Comparison of ENCODE assay signal across 15 cellular contexts in the genomic region with DNA sequence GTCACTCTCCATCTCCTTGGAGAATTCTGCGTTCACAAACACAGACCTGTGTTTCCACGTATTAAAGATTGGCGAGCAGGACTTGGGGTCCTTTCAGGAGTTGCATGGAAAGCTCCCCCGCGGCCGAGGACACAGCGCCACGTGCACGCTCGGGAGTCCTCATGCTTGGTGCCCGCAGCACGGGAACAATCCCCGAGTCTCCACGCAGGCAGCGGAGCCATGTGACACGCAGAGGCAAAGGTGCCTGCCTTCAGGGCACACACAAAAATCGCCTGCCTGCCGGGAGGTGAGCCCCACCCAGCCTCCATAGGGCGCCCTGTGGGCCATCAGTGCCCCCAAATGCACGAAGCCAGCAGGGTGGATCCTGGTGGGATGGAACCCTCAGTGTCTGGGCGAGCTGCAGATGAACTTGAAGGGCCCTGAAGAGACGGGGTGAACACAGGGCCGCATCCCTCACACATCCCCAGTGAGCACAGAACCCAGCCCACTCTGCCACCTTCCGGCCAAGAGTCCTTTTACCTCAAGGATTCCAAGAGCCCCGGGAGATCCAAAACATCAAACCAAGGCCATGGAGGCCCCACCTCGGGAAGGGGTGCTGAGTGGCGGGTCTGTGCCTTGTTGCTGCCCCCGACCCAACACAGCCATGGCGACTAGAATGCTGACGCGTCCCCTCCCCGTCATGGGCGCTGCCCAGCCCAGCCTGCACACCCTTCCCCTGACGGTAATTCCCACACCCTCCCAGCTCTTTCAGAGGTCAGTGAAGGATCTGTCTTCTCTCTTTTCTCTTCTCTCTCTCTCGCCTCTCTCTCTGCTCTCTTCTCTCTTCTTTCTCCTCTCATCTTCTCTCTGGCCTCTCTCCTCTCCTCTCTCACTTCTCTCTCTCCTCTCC. TPM values are rescaled to one million over a fixed set of nuclear protein-coding genes. Genes with fewer than 3 reads are reported as not detected.
A peak's percentile ranks its signal among the peaks of the same experiment; 100 is the strongest.
DNase-seq lines count a peak whose midpoint lies in the region; ATAC-seq and TF ChIP-seq lines count a peak whose summit lies in the region.
"Had no signal": no experiment of that assay in that cellular context is flagged by ENCODE, and none has a peak within 500 bp of the region (broad histone marks: within the 10 kb centered on the region; RNA-seq: fewer than 3 reads in every experiment).

No MANE protein-coding gene starts in this region.

- H3K9me3 Mint-ChIP-seq in Calu3 (ENCODE audit: low read depth, unreplicated experiment) (no peaks in the 10 kb centered on the region), H9 (no peaks in the 10 kb centered on the region; a peak in 1 of 5 replicates), WTC11 (no peaks in the 10 kb centered on the region)
- H3K9me3 Mint-ChIP-seq: activated T-helper 17 cell treated with anti-CD3 and anti-CD28 coated beads, Interleukin-2, amount 50 U/mL, for 72 hours; HFFc6; mesothelial cell of epicardium had no signal

- no peak overlapping the region for H2AK5ac ChIP-seq in H9 (ENCODE audit: insufficient read length, low read length)

- H3K36me3 Mint-ChIP-seq in Calu3 (ENCODE audit: insufficient read depth, unreplicated experiment) (no peaks in the 10 kb centered on the region), H9 (ENCODE audit: insufficient read depth in 1 of 3, low read depth in 3 of 3) (no peaks in the 10 kb centered on the region), WTC11 (no peaks in the 10 kb centered on the region)
- H3K36me3 Mint-ChIP-seq: mesothelial cell of epicardium had no signal

- H3K14ac ChIP-seq in H9 (ENCODE audit: insufficient read depth, low read length), result no peak overlapping the region

- H3K4me2 ChIP-seq in H9 (ENCODE audit: insufficient read depth, insufficient read length, low read length), result no peak overlapping the region

- ATAC-seq in WTC11 (no peak), omental fat pad (ENCODE audit: low FRiP score) (no peak)
- ATAC-seq: activated T-helper 17 cell treated with anti-CD3 and anti-CD28 coated beads, Interleukin-2, amount 50 U/mL, for 72 hours had no signal

- H3K27me3 Mint-ChIP-seq in Calu3 (ENCODE audit: unreplicated experiment) (peaks cover 84% of the 10 kb centered on the region), H9 (ENCODE audit: low read depth) (peaks cover 22% of the 10 kb centered on the region), WTC11 (ENCODE audit: low read depth) (no peaks in the 10 kb centered on the region; the same call in 1 of the 2 replicates)

- no peak overlapping the region for H2BK15ac ChIP-seq in H9 (ENCODE audit: low read depth, low read length)

- H4K20me1 ChIP-seq in H9 (ENCODE audit: control insufficient read depth, insufficient read depth, insufficient read length), result no peaks in the 10 kb centered on the region

- H3K56ac ChIP-seq in H9 (ENCODE audit: insufficient read length, low read depth, low read length), result no peak overlapping the region

- H4K5ac ChIP-seq in H9 (ENCODE audit: insufficient read length, low read depth, low read length), result no peak overlapping the region

- H3K36me3 ChIP-seq in testis (ENCODE audit: low read depth, missing control alignments), result no peaks in the 10 kb centered on the region
- H3K36me3 ChIP-seq: prostate gland had no signal

- H2BK20ac ChIP-seq in H9 (ENCODE audit: low read depth, low read length, poor library complexity, severe bottlenecking), result no peak overlapping the region

- H3K4ac ChIP-seq in H9 (ENCODE audit: low read depth, low read length), result no peak overlapping the region

- H4K8ac ChIP-seq in H9 (replicated peaks; ENCODE audit: insufficient read length, low read depth, low read length), result no peak overlapping the region

- H2BK120ac ChIP-seq in H9 (ENCODE audit: low read depth, low read length, poor library complexity, severe bottlenecking), result no peak overlapping the region

- CTCF ChIA-PET in Calu3 (lab: Charles Lee) (interaction anchor here (1.6 kb wide), 1 partner anchor 12 kb away, joined by 3 read pairs; no protein-coding TSS in a partner anchor), WTC11 (lab: Charles Lee) (interaction anchor here (1.0 to 2.1 kb wide), 2 partner anchors 25 to 48 kb away, joined by 3 to 4 read pairs; no protein-coding TSS in a partner anchor)

- TF ChIP-seq CTCF in Calu3 (IDR thresholded peaks at IDR 0.05; ENCODE audit: unreplicated experiment) (no peak), H9 (conservative IDR thresholded peaks at IDR 0.05) (peak; percentile 17; the same call in 1 of the 3 replicates), WTC11 (IDR thresholded peaks at IDR 0.05) (no peak), omental fat pad (IDR thresholded peaks at IDR 0.05) (no peak), testis (IDR thresholded peaks at IDR 0.05) (no peak)

- H2AFZ ChIP-seq in H9 (ENCODE audit: low read length), result no peak overlapping the region

- H2BK5ac ChIP-seq in H9 (ENCODE audit: insufficient read length, low read length), result no peak overlapping the region

- no TSS peak for BruUV-seq in Calu3 (replicated peaks; lab: Mats Ljungman, UMichigan)

- no peak for TF ChIP-seq POLR2A in testis (IDR thresholded peaks at IDR 0.05)

- H3K27ac ChIP-seq in H9 (ENCODE audit: insufficient read length, low read depth, low read length) (no peak overlapping the region), testis (no peak overlapping the region)
- H3K27ac ChIP-seq: epithelial cell of prostate, prostate gland had no signal

- H3K27me3 ChIP-seq in H9 (ENCODE audit: insufficient read depth, low read length) (no peaks in the 10 kb centered on the region), testis (no peaks in the 10 kb centered on the region)

- no peak overlapping the region for H4K91ac ChIP-seq in H9 (ENCODE audit: insufficient read length, low read depth, low read length)

- no peak overlapping the region for H3K9ac ChIP-seq in H9 (ENCODE audit: extremely low read depth, insufficient read length, low read length)

- no peak overlapping the region for H3K4me3 Mint-ChIP-seq in Calu3 (ENCODE audit: low read depth, unreplicated experiment)
- no peak overlapping the region for H3K4me3 Mint-ChIP-seq in H9
- H3K4me3 Mint-ChIP-seq in WTC11, result no peak overlapping the region
- H3K4me3 Mint-ChIP-seq: activated T-helper 17 cell treated with anti-CD3 and anti-CD28 coated beads, Interleukin-2, amount 50 U/mL, for 72 hours; HFFc6; mesothelial cell of epicardium had no signal

- H3K23ac ChIP-seq in H9 (ENCODE audit: insufficient read length, low read depth, low read length), result no peak overlapping the region

- H3K4me1 ChIP-seq in H9 (ENCODE audit: insufficient read depth, low read length) (peaks cover 4% of the 10 kb centered on the region; the same call in 1 of the 2 replicates), testis (no peaks in the 10 kb centered on the region)
- H3K4me1 ChIP-seq: prostate gland had no signal

- no peak overlapping the region for H3K4me3 ChIP-seq in testis
- H3K4me3 ChIP-seq: prostate gland had no signal

- H3K18ac ChIP-seq in H9 (ENCODE audit: insufficient read length, low read depth, low read length), result no peak overlapping the region

- no peak overlapping the region for H3K27ac Mint-ChIP-seq in Calu3 (ENCODE audit: unreplicated experiment)
- H3K27ac Mint-ChIP-seq in H9, result peak overlapping the region in 1 of 3 experiments; percentile 87; a peak in 3 of 7 replicates
- no peak overlapping the region for H3K27ac Mint-ChIP-seq in WTC11
- H3K27ac Mint-ChIP-seq: activated T-helper 17 cell treated with anti-CD3 and anti-CD28 coated beads, Interleukin-2, amount 50 U/mL, for 72 hours; HFFc6; mesothelial cell of epicardium had no signal

- H3K4me1 Mint-ChIP-seq in Calu3 (ENCODE audit: low read depth, unreplicated experiment) (no peaks in the 10 kb centered on the region), H9 (peaks cover 19 to 21% of the 10 kb centered on the region in 2 experiments), WTC11 (peaks cover 21% of the 10 kb centered on the region)
- H3K4me1 Mint-ChIP-seq: activated T-helper 17 cell treated with anti-CD3 and anti-CD28 coated beads, Interleukin-2, amount 50 U/mL, for 72 hours had no signal

- DNase-seq in Calu3 (peak; percentile 33), H9 (no peak), WTC11 (ENCODE audit: low spot score) (peak; percentile 14), omental fat pad (ENCODE audit: low spot score) (peak; percentile 6), NCI-H226 (no peak), 8988T (no peak), testis (no peak)
- DNase-seq: HFFc6, hypothalamus, NCI-H2227 treated with DMSO at 0.1 percent for 48 hours, substantia nigra had no signal

- POLR2A ChIA-PET in WTC11 (lab: Charles Lee), result no interaction called here

- H3K79me1 ChIP-seq in H9 (ENCODE audit: insufficient read depth, low read depth, low read length, poor library complexity, severe bottlenecking), result no peaks in the 10 kb centered on the region

- WGBS in H9 (ENCODE audit: extremely low coverage, insufficient read length, low lambda C conversion rate), result no CpG with 5 or more reads among the region's 35 CpGs
- WGBS in testis, 2 donors, result 81 to 82% methylated on average over 25 to 35 of the region's 35 CpGs

- H3K9me3 ChIP-seq in H9 (ENCODE audit: control insufficient read depth, low read depth, low read length) (no peaks in the 10 kb centered on the region), testis (no peaks in the 10 kb centered on the region)
- H3K9me3 ChIP-seq: prostate gland had no signal

- no peak overlapping the region for H3T11ph ChIP-seq in H9 (ENCODE audit: low read length)

- no peak overlapping the region for H2BK12ac ChIP-seq in H9 (ENCODE audit: insufficient read length, low read depth, low read length)

- H3K79me2 ChIP-seq in H9 (ENCODE audit: insufficient read depth, low read length), result no peaks in the 10 kb centered on the region

- intact Hi-C loops in Calu3 (cut with micrococcal nuclease; ENCODE audit: unreplicated experiment) (loop anchor here (2.0 kb wide), 1 partner anchor 232 kb away; no protein-coding TSS in a partner anchor), testis (cut with DNase I; ENCODE audit: low total_unique reads) (no loop called here)

- H3K23me2 ChIP-seq in H9 (ENCODE audit: insufficient read length, low read depth, low read length, poor library complexity, severe bottlenecking), result peaks cover 3% of the 10 kb centered on the region

RNA-seq across cellular contexts. Expression of a gene that starts 55.9 kb away (rescaled TPM):
- total RNA-seq in Calu3 (2022) (not detected in 2 replicates), H9 (2021) (2.9 and 3.1 TPM in 2 replicates), WTC11 (2021) (2.9 to 3.4 TPM (median 3.3 TPM) in 3 replicates), omental fat pad (under 1 TPM in 2 of 4 donors, not detected in 2; 0.24 to 0.37 TPM), testis (10 to 100 TPM; 36.0 to 67.6 TPM)
- polyA plus RNA-seq in testis (ENCODE audit: insufficient read depth, low read depth, low replicate concordance), result 59.0 TPM
- total RNA-seq: activated T-helper 17 cell treated with anti-CD3 and anti-CD28 coated beads, Interleukin-2, amount 50 U/mL, for 72 hours had no signal

Comparison
In these comparisons a context has a peak if more than half of its experiments do, and no peak if none do; other contexts are left out.
1. DNase-seq: peak in Calu3 (single experiment), WTC11 (single experiment) and omental fat pad (single experiment); none in H9 (single experiment), NCI-H226 (single experiment), 8988T (single experiment) and testis (single experiment).